Comparison of ENCODE assay signal across 8 cellular contexts in the genomic region with DNA sequence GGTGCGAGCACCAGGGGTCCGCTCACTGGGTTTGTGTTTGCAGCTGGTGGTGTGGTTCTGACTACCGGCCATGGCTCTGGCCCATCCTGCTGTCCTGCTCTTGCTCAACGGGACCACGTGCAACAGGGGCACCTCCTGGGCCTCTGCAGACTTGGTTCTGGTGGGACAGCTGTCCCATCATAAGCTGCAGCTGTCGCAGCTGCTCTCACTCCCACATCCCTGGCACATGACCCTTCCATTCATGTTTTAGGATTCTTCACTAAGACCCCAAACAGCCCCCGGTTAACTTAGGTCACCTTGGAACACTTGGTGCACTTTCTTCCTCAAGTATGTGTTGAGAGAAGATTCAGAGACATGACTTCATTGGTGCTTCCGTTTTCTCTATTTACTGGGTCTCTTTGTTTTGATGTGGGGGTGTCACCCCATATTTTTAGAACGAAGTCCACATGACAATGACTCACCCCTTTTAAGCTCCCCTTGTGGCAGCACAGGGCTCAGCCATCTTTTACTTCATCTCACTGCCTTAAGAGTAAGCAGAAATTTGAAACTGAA.
DNase-seq lines count a peak whose midpoint lies in the region; ATAC-seq lines count a peak whose summit lies in the region.

No MANE protein-coding gene starts in this region.

- no peak for DNase-seq in T-helper 2 cell treated with Interferon-gamma antibody and Interleukin-4, amounts not matched to agents 5 μg/mL and 100 μg/mL, for 36 hours (ENCODE audit: low spot score)
- DNase-seq in myocyte (ENCODE audit: low read depth) (peak; percentile 100), cerebellar cortex (ENCODE audit: low spot score) (no peak), HuH-7.5 (ENCODE audit: low spot score) (no peak), ureter (ENCODE audit: low spot score) (no peak)

- ATAC-seq in GM18498 (IDR thresholded peaks at IDR 0.05; ENCODE audit: unreplicated experiment) = peak; percentile 74
- ATAC-seq in HG02759 (IDR thresholded peaks at IDR 0.05; ENCODE audit: unreplicated experiment) = peak; percentile 60
- ATAC-seq in GM19397 (IDR thresholded peaks at IDR 0.05; ENCODE audit: unreplicated experiment) = no peak

- H3K27ac Mint-ChIP-seq in T-helper 2 cell treated with Interferon-gamma antibody and Interleukin-4, amounts not matched to agents 5 μg/mL and 100 μg/mL, for 36 hours = peak overlapping the region; percentile 66

- peaks cover 6% of the 10 kb centered on the region for H3K4me1 Mint-ChIP-seq in T-helper 2 cell treated with Interferon-gamma antibody and Interleukin-4, amounts not matched to agents 5 μg/mL and 100 μg/mL, for 36 hours (ENCODE audit: low read depth)

- no peaks in the 10 kb centered on the region for H3K9me3 Mint-ChIP-seq in T-helper 2 cell treated with Interferon-gamma antibody and Interleukin-4, amounts not matched to agents 5 μg/mL and 100 μg/mL, for 36 hours

- peaks cover 3% of the 10 kb centered on the region for H3K27me3 Mint-ChIP-seq in T-helper 2 cell treated with Interferon-gamma antibody and Interleukin-4, amounts not matched to agents 5 μg/mL and 100 μg/mL, for 36 hours (ENCODE audit: low read depth)

- no peak overlapping the region for H3K4me3 Mint-ChIP-seq in T-helper 2 cell treated with Interferon-gamma antibody and Interleukin-4, amounts not matched to agents 5 μg/mL and 100 μg/mL, for 36 hours

- H3K36me3 Mint-ChIP-seq in T-helper 2 cell treated with Interferon-gamma antibody and Interleukin-4, amounts not matched to agents 5 μg/mL and 100 μg/mL, for 36 hours (ENCODE audit: low read depth) = no peaks in the 10 kb centered on the region
